Comparison of ENCODE assay signal across 8 cellular contexts in the genomic region with DNA sequence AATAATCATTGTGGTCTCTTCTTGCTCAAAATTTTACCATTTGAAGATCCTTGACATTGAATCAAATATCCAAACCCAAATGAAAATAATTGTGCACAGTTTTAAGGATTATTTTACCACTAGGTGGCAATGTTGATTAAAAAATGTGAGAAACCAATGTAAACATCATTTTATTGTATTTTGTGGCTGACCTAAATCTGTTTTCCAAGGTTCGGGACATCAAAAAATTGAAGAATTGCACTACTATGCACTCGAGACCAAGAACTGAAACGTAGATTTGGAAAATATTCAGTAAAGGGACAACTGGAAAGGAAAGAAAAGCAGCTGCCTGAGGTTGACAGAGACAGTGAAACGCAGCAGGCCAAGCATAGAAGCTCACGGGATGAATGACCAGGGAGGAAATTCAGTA.
DNase-seq lines count a peak whose midpoint lies in the region; ATAC-seq and TF ChIP-seq lines count a peak whose summit lies in the region.

No MANE protein-coding gene starts in this region.

- no peaks in the 10 kb centered on the region for H3K36me3 ChIP-seq in SK-N-SH (replicated peaks in 1 of 2; ENCODE audit: control insufficient read depth in 1 of 2, insufficient read depth in 2 of 2, low read length in 1 of 2)
- no peaks in the 10 kb centered on the region for H3K36me3 ChIP-seq in OCI-LY3 (replicated peaks; ENCODE audit: low read depth, low read length)
- no peaks in the 10 kb centered on the region for H3K36me3 ChIP-seq in fibroblast of lung (ENCODE audit: control insufficient read depth, insufficient read depth, low read length)

- H3K79me2 ChIP-seq in SK-N-SH (ENCODE audit: insufficient read depth) (no peaks in the 10 kb centered on the region), OCI-LY3 (ENCODE audit: low read length) (no peaks in the 10 kb centered on the region), fibroblast of lung (ENCODE audit: control insufficient read depth, insufficient read depth, low read length) (no peaks in the 10 kb centered on the region)

- ATAC-seq in SK-N-SH treated with all-trans-retinoic acid at 6 μM for 48 hours = no peak
- ATAC-seq in activated T-cell treated with anti-CD3 and anti-CD28 coated beads, Interleukin-2, amount 50 U/mL, for 4 hours = no peak
- no peak for ATAC-seq in HG02973 (IDR thresholded peaks at IDR 0.05; ENCODE audit: unreplicated experiment)

- no peaks in the 10 kb centered on the region for H3K9me3 Mint-ChIP-seq in progenitor cell of endocrine pancreas (ENCODE audit: low read depth)
- H3K9me3 Mint-ChIP-seq in activated T-cell treated with anti-CD3 and anti-CD28 coated beads, Interleukin-2, amount 50 U/mL, for 4 hours = no peaks in the 10 kb centered on the region

- no peaks in the 10 kb centered on the region for H3K9me2 ChIP-seq in SK-N-SH

- no peaks in the 10 kb centered on the region for H4K20me1 ChIP-seq in SK-N-SH (ENCODE audit: insufficient read depth)
- H4K20me1 ChIP-seq in OCI-LY3 (ENCODE audit: insufficient read depth, low read length) = no peaks in the 10 kb centered on the region
- no peaks in the 10 kb centered on the region for H4K20me1 ChIP-seq in fibroblast of lung (ENCODE audit: control insufficient read depth, extremely low read depth, insufficient read depth, low read length)

- peaks cover 4% of the 10 kb centered on the region for H3K27me3 Mint-ChIP-seq in progenitor cell of endocrine pancreas
- no peaks in the 10 kb centered on the region for H3K27me3 Mint-ChIP-seq in activated T-cell treated with anti-CD3 and anti-CD28 coated beads, Interleukin-2, amount 50 U/mL, for 4 hours (ENCODE audit: low read depth)

- peaks cover 14% of the 10 kb centered on the region for H3F3A ChIP-seq in SK-N-SH (replicated peaks; ENCODE audit: insufficient read depth)

- no peak overlapping the region for H3K4me2 ChIP-seq in SK-N-SH
- peak overlapping the region; percentile 44; the same call in 1 of the 2 replicates for H3K4me2 ChIP-seq in OCI-LY3 (ENCODE audit: low read length)
- peak overlapping the region; percentile 55 for H3K4me2 ChIP-seq in fibroblast of lung (ENCODE audit: extremely low read depth, insufficient read depth, low read length)

- H3K27ac ChIP-seq in SK-N-SH (ENCODE audit: low read depth in 2 of 2, low read length in 1 of 2) = peak overlapping the region in 1 of 2 experiments; percentile 65; a peak in 2 of 4 replicates
- H3K27ac ChIP-seq in OCI-LY3 (ENCODE audit: low read length) = no peak overlapping the region
- no peak overlapping the region for H3K27ac ChIP-seq in fibroblast of lung (ENCODE audit: insufficient read depth, low read length)

- DNase-seq in SK-N-SH = no peak
- peak in 1 of 2 donors; percentile 73 for DNase-seq in fibroblast of lung (ENCODE audit: low read depth in 2 of 2)
- DNase-seq in progenitor cell of endocrine pancreas (ENCODE audit: low spot score, unreplicated experiment) = no peak
- no peak for DNase-seq in activated T-cell treated with anti-CD3 and anti-CD28 coated beads, Interleukin-2, amount 50 U/mL, for 4 hours
- no peak for DNase-seq in NCI-H446 treated with DMSO at 0.1 percent for 48 hours (lab: John Stamatoyannopoulos, UW)

- H3K4me3 ChIP-seq in SK-N-SH (ENCODE audit: low read depth in 2 of 2, low read length in 1 of 2) = no peak overlapping the region
- H3K4me3 ChIP-seq in OCI-LY3 (ENCODE audit: low read length) = no peak overlapping the region
- no peak overlapping the region for H3K4me3 ChIP-seq in fibroblast of lung (replicated peaks in 1 of 4; ENCODE audit: control extremely low read depth in 1 of 4, insufficient read depth in 1 of 4, low read depth in 3 of 4, low read length in 4 of 4)

- WGBS in SK-N-SH (ENCODE audit: low lambda C conversion rate) = 28% methylated on average over 5 of the region's 5 CpGs

- H3K9ac ChIP-seq in SK-N-SH (no peak overlapping the region), OCI-LY3 (ENCODE audit: low read length) (no peak overlapping the region), fibroblast of lung (ENCODE audit: insufficient read depth, low read length) (no peak overlapping the region)

- H3K27ac Mint-ChIP-seq in progenitor cell of endocrine pancreas = no peak overlapping the region

- peak; percentile 51 for TF ChIP-seq RAD21 in SK-N-SH (IDR thresholded peaks at IDR 0.05; ENCODE audit: low read length)

- peaks cover 2% of the 10 kb centered on the region for H3K4me1 Mint-ChIP-seq in progenitor cell of endocrine pancreas (ENCODE audit: low read depth)
- H3K4me1 Mint-ChIP-seq in activated T-cell treated with anti-CD3 and anti-CD28 coated beads, Interleukin-2, amount 50 U/mL, for 4 hours (ENCODE audit: low read depth) = no peaks in the 10 kb centered on the region

- H3K9me3 ChIP-seq in SK-N-SH = no peaks in the 10 kb centered on the region
- H3K9me3 ChIP-seq in OCI-LY3 (ENCODE audit: insufficient read depth, low read length) = no peaks in the 10 kb centered on the region
- no peaks in the 10 kb centered on the region for H3K9me3 ChIP-seq in fibroblast of lung (ENCODE audit: control insufficient read depth, insufficient read depth, low read depth, low read length)

- peaks cover 0 to 22% of the 10 kb centered on the region in 2 experiments; a peak in 3 of 4 replicates for H3K4me1 ChIP-seq in SK-N-SH (ENCODE audit: control insufficient read depth in 1 of 2, insufficient read depth in 2 of 2, low read depth in 1 of 2, low read length in 1 of 2)
- peaks cover 9% of the 10 kb centered on the region for H3K4me1 ChIP-seq in OCI-LY3 (ENCODE audit: low read length)
- peaks cover 14% of the 10 kb centered on the region for H3K4me1 ChIP-seq in fibroblast of lung (ENCODE audit: control insufficient read depth, extremely low read depth, insufficient read depth, low read length)

- no peaks in the 10 kb centered on the region for H3K36me3 Mint-ChIP-seq in progenitor cell of endocrine pancreas (ENCODE audit: insufficient read depth)
- H3K36me3 Mint-ChIP-seq in activated T-cell treated with anti-CD3 and anti-CD28 coated beads, Interleukin-2, amount 50 U/mL, for 4 hours (ENCODE audit: insufficient read depth) = no peaks in the 10 kb centered on the region

- TF ChIP-seq EP300 in SK-N-SH (IDR thresholded peaks at IDR 0.05; ENCODE audit: borderline replicate concordance in 1 of 2, low read depth in 1 of 2, low read length in 1 of 2) = no peak

- H3K4me3 Mint-ChIP-seq in progenitor cell of endocrine pancreas (ENCODE audit: low read depth) = no peak overlapping the region
- no peak overlapping the region for H3K4me3 Mint-ChIP-seq in activated T-cell treated with anti-CD3 and anti-CD28 coated beads, Interleukin-2, amount 50 U/mL, for 4 hours

- POLR2A ChIA-PET in SK-N-SH (lab: Yijun Ruan, JAX) = no interaction called here

- CTCF ChIA-PET in SK-N-SH (lab: Yijun Ruan, JAX) = interaction anchor here (0.6 to 4.4 kb wide), 13 partner anchors 9 to 694 kb away, joined by 3 to 18 read pairs (median 4); no protein-coding TSS in a partner anchor

- H2AFZ ChIP-seq in SK-N-SH (ENCODE audit: low read depth) (no peak overlapping the region), OCI-LY3 (ENCODE audit: low read depth, low read length) (0 out of 2 replicates have a peak overlapping the region, but pooled peaks have one; percentile 9), fibroblast of lung (ENCODE audit: low read length) (peak overlapping the region; percentile 62)

- TF ChIP-seq CTCF in SK-N-SH (IDR thresholded peaks at IDR 0.05) (peak; percentile 58), OCI-LY3 (IDR thresholded peaks at IDR 0.05; ENCODE audit: low read depth, low read length) (peak; percentile 70), fibroblast of lung (conservative IDR thresholded peaks at IDR 0.05 in 1 of 2, IDR thresholded peaks at IDR 0.05 in 1 of 2; ENCODE audit: low read depth in 1 of 2, low read length in 2 of 2) (peak in 1 of 2 donors; percentile 29), progenitor cell of endocrine pancreas (IDR thresholded peaks at IDR 0.05; ENCODE audit: unreplicated experiment) (peak; percentile 52)

- no peaks in the 10 kb centered on the region for H3K27me3 ChIP-seq in SK-N-SH (ENCODE audit: insufficient read depth)
- H3K27me3 ChIP-seq in OCI-LY3 (ENCODE audit: low read depth, low read length) = no peaks in the 10 kb centered on the region
- no peaks in the 10 kb centered on the region for H3K27me3 ChIP-seq in fibroblast of lung (ENCODE audit: control insufficient read depth, insufficient read depth, low read length)

TF ChIP-seq in SK-N-SH, 30 proteins besides CTCF, POLR2A, EP300 and RAD21 (continues in another document):
- TF ChIP-seq, protein P1, sequence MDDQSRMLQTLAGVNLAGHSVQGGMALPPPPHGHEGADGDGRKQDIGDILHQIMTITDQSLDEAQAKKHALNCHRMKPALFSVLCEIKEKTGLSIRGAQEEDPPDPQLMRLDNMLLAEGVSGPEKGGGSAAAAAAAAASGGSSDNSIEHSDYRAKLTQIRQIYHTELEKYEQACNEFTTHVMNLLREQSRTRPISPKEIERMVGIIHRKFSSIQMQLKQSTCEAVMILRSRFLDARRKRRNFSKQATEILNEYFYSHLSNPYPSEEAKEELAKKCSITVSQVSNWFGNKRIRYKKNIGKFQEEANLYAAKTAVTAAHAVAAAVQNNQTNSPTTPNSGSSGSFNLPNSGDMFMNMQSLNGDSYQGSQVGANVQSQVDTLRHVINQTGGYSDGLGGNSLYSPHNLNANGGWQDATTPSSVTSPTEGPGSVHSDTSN (IDR thresholded peaks at IDR 0.05) = no peak
- no peak for TF ChIP-seq NRF1 (IDR thresholded peaks at IDR 0.05; ENCODE audit: low read depth, low read length)
- no peak for TF ChIP-seq MXI1 (IDR thresholded peaks at IDR 0.05; ENCODE audit: low read depth, low read length)
- TF ChIP-seq RFX5 (IDR thresholded peaks at IDR 0.05; ENCODE audit: low read length) = no peak
- TF ChIP-seq EZH2phosphoT487 (IDR thresholded peaks at IDR 0.05; ENCODE audit: borderline replicate concordance, low read depth) = no peak
- TF ChIP-seq JUND (IDR thresholded peaks at IDR 0.05) = no peak

TF ChIP-seq in SK-N-SH treated with all-trans-retinoic acid at 6 μM for 48 hours, 23 proteins besides CTCF, POLR2A, EP300 and RAD21:
- TF ChIP-seq ISL1 (CRISPR knock-in tag; IDR thresholded peaks at IDR 0.05) = no peak
- no peak for TF ChIP-seq ZFP30 (CRISPR knock-in tag; IDR thresholded peaks at IDR 0.05)
TF ChIP-seq in SK-N-SH treated with all-trans-retinoic acid at 6 μM for 48 hours: peak in this region for 0.
